ENCODE assay signal across 22 cellular contexts in the genomic region with DNA sequence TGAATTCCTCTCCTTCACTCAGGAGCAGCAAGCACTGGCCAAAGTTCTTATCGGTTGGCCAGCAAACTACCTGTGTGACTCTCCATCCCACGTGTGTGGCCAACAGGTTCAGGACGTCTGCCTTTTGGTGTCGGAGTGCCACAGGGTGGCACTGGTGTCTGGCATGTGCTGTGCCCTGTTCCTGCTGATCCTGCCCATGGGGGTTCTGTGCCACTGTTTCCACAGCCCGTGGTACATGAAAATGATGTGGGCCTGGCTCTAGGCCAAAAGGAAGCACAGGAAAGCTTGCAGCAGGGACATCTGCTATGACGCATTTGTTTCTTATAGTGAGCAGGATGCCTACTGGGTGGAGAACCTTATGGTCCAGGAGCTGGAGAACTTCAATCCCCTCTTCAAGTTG. TPM values are rescaled to one million over a fixed set of nuclear protein-coding genes. Genes with fewer than 3 reads are reported as not detected.
DNase-seq lines count a peak whose midpoint lies in the region; ATAC-seq, FAIRE-seq and TF ChIP-seq lines count a peak whose summit lies in the region.
"Had no signal": no experiment of that assay in that cellular context is flagged by ENCODE, and none has a peak within 500 bp of the region (broad histone marks: within the 10 kb centered on the region; RNA-seq: fewer than 3 reads in every experiment).

No MANE protein-coding gene starts in this region.

- ATAC-seq in K562 (no peak), esophagus mucosa (no peak)
- no peak for ATAC-seq in activated T-cell treated with anti-CD3 and anti-CD28 coated beads, Interleukin-2, amount 50 U/mL, for 72 hours (replicated peaks in 1 of 2)

- H3K9me1 ChIP-seq in K562 (ENCODE audit: control insufficient read depth, insufficient read depth, low read length) = no peaks in the 10 kb centered on the region

- no peak for TF ChIP-seq EP300 in K562 (IDR thresholded peaks at IDR 0.05; ENCODE audit: low read length)

- TF ChIP-seq RAD21 in K562 (CRISPR knock-in tag; conservative IDR thresholded peaks at IDR 0.05 in 1 of 2, IDR thresholded peaks at IDR 0.05 in 1 of 2) = no peak

- in situ Hi-C loops in K562 (cut with MboI) = no loop called here

- peaks cover 21% of the 10 kb centered on the region for H3K9me3 Mint-ChIP-seq in activated CD4-positive, alpha-beta T cell treated with anti-CD3 and anti-CD28 coated beads, Interleukin-2, amount 10 ng/mL, durations not matched to agents 24 days and 14 days
- peaks cover 30% of the 10 kb centered on the region for H3K9me3 Mint-ChIP-seq in nephron progenitor cell
- H3K9me3 Mint-ChIP-seq in activated T-cell treated with anti-CD3 and anti-CD28 coated beads, Interleukin-2, amount 50 U/mL, for 72 hours = peaks cover 7 to 9% of the 10 kb centered on the region in 2 donors

- H3K4me1 ChIP-seq in K562 (replicated peaks in 1 of 2; ENCODE audit: control insufficient read depth in 2 of 2, insufficient read depth in 2 of 2, low read length in 2 of 2) = peaks cover 0 to 8% of the 10 kb centered on the region in 2 experiments; a peak in 2 of 5 replicates
- H3K4me1 ChIP-seq: BE2C had no signal

- no peak overlapping the region for H3K4me3 ChIP-seq in K562
- H3K4me3 ChIP-seq: MG63 had no signal

- no TSS peak for BruUV-seq in K562 (replicated peaks; lab: Mats Ljungman, UMichigan)

- CTCF ChIA-PET in K562 (lab: Yijun Ruan, JAX; ENCODE audit: low intra/inter-chr PET ratio) = no interaction called here

- peaks cover 43% of the 10 kb centered on the region for H3K27me3 Mint-ChIP-seq in activated CD4-positive, alpha-beta T cell treated with anti-CD3 and anti-CD28 coated beads, Interleukin-2, amount 10 ng/mL, durations not matched to agents 24 days and 14 days
- peaks cover 48% of the 10 kb centered on the region for H3K27me3 Mint-ChIP-seq in nephron progenitor cell (ENCODE audit: low read depth, poor library complexity)
- peaks cover 39% of the 10 kb centered on the region for H3K27me3 Mint-ChIP-seq in activated T-cell treated with anti-CD3 and anti-CD28 coated beads, Interleukin-2, amount 50 U/mL, for 72 hours (ENCODE audit: low read depth)

- H3K4me2 ChIP-seq in K562 (ENCODE audit: insufficient read depth, low read length) = no peak overlapping the region

- H3K27me3 ChIP-seq in K562 (ENCODE audit: control insufficient read depth in 2 of 2, insufficient read depth in 2 of 2, low read length in 2 of 2) = peaks cover 17 to 20% of the 10 kb centered on the region in 2 experiments
- H3K27me3 ChIP-seq: MG63 had no signal

- no peaks in the 10 kb centered on the region for H3K36me3 Mint-ChIP-seq in activated CD4-positive, alpha-beta T cell treated with anti-CD3 and anti-CD28 coated beads, Interleukin-2, amount 10 ng/mL, durations not matched to agents 24 days and 14 days (ENCODE audit: low read depth)
- H3K36me3 Mint-ChIP-seq in nephron progenitor cell (ENCODE audit: low read depth) = no peaks in the 10 kb centered on the region
- peaks cover 4 to 9% of the 10 kb centered on the region in 2 donors for H3K36me3 Mint-ChIP-seq in activated T-cell treated with anti-CD3 and anti-CD28 coated beads, Interleukin-2, amount 50 U/mL, for 72 hours (ENCODE audit: insufficient read depth in 2 of 2)

- no peaks in the 10 kb centered on the region for H3K36me3 ChIP-seq in K562 (ENCODE audit: control insufficient read depth, insufficient read depth, low read length)
- H3K36me3 ChIP-seq: BE2C, MG63 had no signal

- no peak for TF ChIP-seq CTCF in K562 (IDR thresholded peaks at IDR 0.05 in 2 of 3, conservative IDR thresholded peaks at IDR 0.05 in 1 of 3; ENCODE audit: insufficient read depth in 2 of 3, low read depth in 1 of 3, low read length in 3 of 3)
- no peak for TF ChIP-seq CTCF in nephron progenitor cell (IDR thresholded peaks at IDR 0.05)

- FAIRE-seq in K562 (lab: Jason Lieb, UNC) = no peak

- H3K79me2 ChIP-seq in K562 (ENCODE audit: control insufficient read depth, insufficient read depth, low read length) = no peaks in the 10 kb centered on the region

- no peak overlapping the region for H2AFZ ChIP-seq in K562 (ENCODE audit: low read depth, low read length)

- H3K4me3 Mint-ChIP-seq in activated CD4-positive, alpha-beta T cell treated with anti-CD3 and anti-CD28 coated beads, Interleukin-2, amount 10 ng/mL, durations not matched to agents 24 days and 14 days = no peak overlapping the region
- no peak overlapping the region for H3K4me3 Mint-ChIP-seq in nephron progenitor cell
- no peak overlapping the region for H3K4me3 Mint-ChIP-seq in activated T-cell treated with anti-CD3 and anti-CD28 coated beads, Interleukin-2, amount 50 U/mL, for 72 hours
- H3K4me3 Mint-ChIP-seq: CD4-positive, CD25-positive, alpha-beta regulatory T cell had no signal

- intact Hi-C loops in activated CD4-positive, alpha-beta T cell treated with anti-CD3 and anti-CD28 coated beads, Interleukin-2, amount 10 ng/mL, durations not matched to agents 24 days and 14 days (cut with micrococcal nuclease) = no loop called here
- intact Hi-C loops in K562 (cut with micrococcal nuclease) (no loop called here), posterior vena cava (cut with DNase I) (no loop called here)

- peak; percentile 31 for DNase-seq in activated CD4-positive, alpha-beta T cell treated with anti-CD3 and anti-CD28 coated beads, Interleukin-2, amount 10 ng/mL, durations not matched to agents 24 days and 14 days
- DNase-seq in activated CD4-positive, alpha-beta T cell treated with anti-CD3 and anti-CD28 coated beads for 48 hours = no peak
- DNase-seq in HT-29 (ENCODE audit: low spot score) (peak; percentile 5), K562 (ENCODE audit: extremely low read depth in 1 of 4, low spot score in 3 of 4) (no peak), posterior vena cava (ENCODE audit: low spot score) (peak; percentile 82), nephron progenitor cell (no peak)
- DNase-seq in activated T-cell treated with anti-CD3 and anti-CD28 coated beads, Interleukin-2, amount 50 U/mL, for 72 hours = no peak
- DNase-seq: BE2C; CD4-positive, CD25-positive, alpha-beta regulatory T cell; DMS153; KBM-7; MG63; NCI-H2029 treated with DMSO at 0.1 percent for 48 hours; NCI-H446 treated with DMSO at 0.1 percent for 48 hours; NCI-H526; NCI-H82; SHP77 treated with DMSO at 0.1 percent for 48 hours had no signal

- no peaks in the 10 kb centered on the region for H4K20me1 ChIP-seq in K562 (replicated peaks; ENCODE audit: control insufficient read depth, insufficient read depth, low read length)

- no peak overlapping the region for H3K27ac Mint-ChIP-seq in activated CD4-positive, alpha-beta T cell treated with anti-CD3 and anti-CD28 coated beads, Interleukin-2, amount 10 ng/mL, durations not matched to agents 24 days and 14 days
- no peak overlapping the region for H3K27ac Mint-ChIP-seq in nephron progenitor cell
- H3K27ac Mint-ChIP-seq in activated T-cell treated with anti-CD3 and anti-CD28 coated beads, Interleukin-2, amount 50 U/mL, for 72 hours = no peak overlapping the region
- H3K27ac Mint-ChIP-seq: CD4-positive, CD25-positive, alpha-beta regulatory T cell had no signal

- no peak overlapping the region for H3K27ac ChIP-seq in K562 (ENCODE audit: extremely low read depth, low read depth, low read length)
- H3K27ac ChIP-seq: 22Rv1, RWPE1 had no signal

- WGBS in K562 (ENCODE audit: insufficient coverage, low coverage, missing lambda C conversion rate) = 0% methylated on average over 6 of the region's 6 CpGs

- no peak overlapping the region for H3K9ac ChIP-seq in K562 (ENCODE audit: insufficient read depth in 1 of 2, low read depth in 2 of 2, low read length in 2 of 2)

- no peak for TF ChIP-seq POLR2A in K562 (conservative IDR thresholded peaks at IDR 0.05)

- peaks cover 5% of the 10 kb centered on the region for H3K4me1 Mint-ChIP-seq in activated CD4-positive, alpha-beta T cell treated with anti-CD3 and anti-CD28 coated beads, Interleukin-2, amount 10 ng/mL, durations not matched to agents 24 days and 14 days
- H3K4me1 Mint-ChIP-seq in nephron progenitor cell = no peaks in the 10 kb centered on the region
- H3K4me1 Mint-ChIP-seq in activated T-cell treated with anti-CD3 and anti-CD28 coated beads, Interleukin-2, amount 50 U/mL, for 72 hours (ENCODE audit: low read depth) = peaks cover 6% of the 10 kb centered on the region

- POLR2A ChIA-PET in K562 (lab: Yijun Ruan, JAX) = no interaction called here

- no peaks in the 10 kb centered on the region for H3K9me3 ChIP-seq in K562 (replicated peaks; ENCODE audit: control insufficient read depth, insufficient read depth, low read depth, low read length)
- H3K9me3 ChIP-seq: BE2C, MG63 had no signal

TF ChIP-seq in K562, 482 proteins besides CTCF, POLR2A, EP300 and RAD21 (continues in another document):
- TF ChIP-seq HMG20B (CRISPR knock-in tag; IDR thresholded peaks at IDR 0.05) (no peak), ZNF3 (CRISPR knock-in tag; IDR thresholded peaks at IDR 0.05) (no peak), NUFIP1 (IDR thresholded peaks at IDR 0.05; ENCODE audit: partially characterized antibody) (no peak), NFIC (IDR thresholded peaks at IDR 0.05) (peak; percentile 30; the same call in 1 of the 2 replicates), HDAC2 (IDR thresholded peaks at IDR 0.05) (no peak), TAF15 (IDR thresholded peaks at IDR 0.05; ENCODE audit: low read depth, low read length) (no peak)

RNA-seq across cellular contexts. Expression of a gene that starts 4.6 kb away (rescaled TPM):
- 0.21 and 0.47 TPM in 2 replicates for total RNA-seq in activated CD4-positive, alpha-beta T cell treated with anti-CD3 and anti-CD28 coated beads, Interleukin-2, amount 10 ng/mL, durations not matched to agents 24 days and 14 days
- not detected in 2 replicates for total RNA-seq in HT-29 (2014; rRNA removed; shearing (Covaris generic))
- not detected in 2 replicates for total RNA-seq in K562 (2011; cell fraction: chromatin; rRNA removed; ENCODE audit: low replicate concordance)
- not detected in 2 replicates for total RNA-seq in K562 (2011; cell fraction: nucleolus; rRNA removed)
- total RNA-seq in K562 (2011; cell fraction: nucleoplasm; rRNA removed) = not detected in 2 replicates
- total RNA-seq in K562 (2014; rRNA removed) (not detected in 2 replicates), K562 (2014; rRNA removed; fragmentation: Illumina TruSeq; extraction: Trizol) (0.11 TPM in 1 of 2 replicates, not detected in the other), K562 (2015; rRNA removed; fragmentation: Illumina TruSeq; extraction: Trizol) (not detected in 2 replicates), K562 (2021) (0.09 and 0.22 TPM in 2 replicates), posterior vena cava (10 to 100 TPM; 38.5 to 39.8 TPM), esophagus mucosa (7.0 TPM)
- polyA plus RNA-seq in K562 (2011; rRNA removed) (not detected in 2 replicates), K562 (2014; fragmentation: Illumina TruSeq; extraction: Trizol) (not detected in 2 replicates), K562 (2014; fragmentation: Nextera tagmentation; extraction: Ambion mirVana) (not detected), K562 (2014; rRNA removed) (0.23 TPM in 1 of 2 replicates, not detected in the other)
- not detected in 2 replicates for polyA plus RNA-seq in K562 (2011; cell fraction: cytosol; rRNA removed)
- polyA plus RNA-seq in K562 (2011; cell fraction: nucleus; rRNA removed) = 0.09 and 0.24 TPM in 2 replicates
- polyA plus RNA-seq in K562 (2012) = 0.07 TPM in 1 of 2 replicates, not detected in the other
- 0.06 TPM in 1 of 2 replicates, not detected in the other for polyA minus RNA-seq in K562 (2011; rRNA and poly(A)+ RNA removed)
- polyA minus RNA-seq in K562 (2011; cell fraction: cytosol; rRNA and poly(A)+ RNA removed) = not detected in 2 replicates
- polyA minus RNA-seq in K562 (2011; cell fraction: nucleus; rRNA and poly(A)+ RNA removed) = not detected in 2 replicates
- total RNA-seq in activated T-cell treated with anti-CD3 and anti-CD28 coated beads, Interleukin-2, amount 50 U/mL, for 72 hours = 1 to 10 TPM in 1 of 2 donors, under 1 TPM in 1; 0.70 to 1.4 TPM
- total RNA-seq: H4, HT1080 had no signal

Comparison
In these comparisons a context has a peak if more than half of its experiments do, and no peak if none do; other contexts are left out.
1. DNase-seq: peak in activated CD4-positive, alpha-beta T cell treated with anti-CD3 and anti-CD28 coated beads, Interleukin-2, amount 10 ng/mL, durations not matched to agents 24 days and 14 days (single experiment), HT-29 (single experiment) and posterior vena cava (single experiment); none in activated CD4-positive, alpha-beta T cell treated with anti-CD3 and anti-CD28 coated beads for 48 hours (single experiment), K562 (0 of 4), nephron progenitor cell (single experiment) and activated T-cell treated with anti-CD3 and anti-CD28 coated beads, Interleukin-2, amount 50 U/mL, for 72 hours (0 of 2).